Comparison of ENCODE assay signal across 8 cellular contexts in genomic region chr11:22244986-22245592, GRCh38. TPM values are rescaled to one million over a fixed set of nuclear protein-coding genes. Genes with fewer than 3 reads are reported as not detected.
DNase-seq lines count a peak whose midpoint lies in the region; ATAC-seq and TF ChIP-seq lines count a peak whose summit lies in the region.

No MANE protein-coding gene starts in this region.

- H3K27me3 Mint-ChIP-seq in MCF 10A (ENCODE audit: insufficient read depth, unreplicated experiment) (peaks cover 61% of the 10 kb centered on the region), memory B cell (peaks cover 6% of the 10 kb centered on the region)
- H3K27me3 Mint-ChIP-seq in effector memory CD8-positive, alpha-beta T cell = no peaks in the 10 kb centered on the region

- CTCF ChIA-PET in MCF 10A (lab: Yijun Ruan, JAX) = interaction anchor here (0.7 to 2.1 kb wide), 21 partner anchors 9 to 543 kb away, joined by 3 to 35 read pairs (median 4); no protein-coding TSS in a partner anchor

- POLR2A ChIA-PET in MCF 10A (lab: Yijun Ruan, JAX) = no interaction called here

- H3K4me3 ChIP-seq in breast epithelium (no peak overlapping the region), SK-N-MC (no peak overlapping the region)
- H3K4me3 ChIP-seq in Jurkat, Clone E6-1 (ENCODE audit: low read length) = no peak overlapping the region

- peak; percentile 50 for ATAC-seq in effector memory CD8-positive, alpha-beta T cell (replicated peaks)
- peak; percentile 44 for ATAC-seq in memory B cell (ENCODE audit: low read depth)

- no peak overlapping the region for H3K9ac ChIP-seq in SK-N-MC (ENCODE audit: insufficient read length)

- peak; percentile 43 for DNase-seq in MCF 10A (ENCODE audit: unreplicated experiment)
- DNase-seq in breast epithelium (ENCODE audit: low spot score in 2 of 2) = no peak
- DNase-seq in H4 (ENCODE audit: low spot score) = peak; percentile 52
- DNase-seq in Jurkat, Clone E6-1 (ENCODE audit: low read depth, low spot score) = peak; percentile 30
- peak; percentile 6 for DNase-seq in SK-N-MC (ENCODE audit: low read depth, low spot score)
- no peak for DNase-seq in effector memory CD8-positive, alpha-beta T cell
- DNase-seq in memory B cell (ENCODE audit: low spot score in 2 of 2) = no peak
- DNase-seq in ureter (ENCODE audit: low spot score) = peak; percentile 39

- H3K4me1 Mint-ChIP-seq in MCF 10A (ENCODE audit: insufficient read depth, unreplicated experiment) (no peaks in the 10 kb centered on the region), memory B cell (no peaks in the 10 kb centered on the region)
- H3K4me1 Mint-ChIP-seq in effector memory CD8-positive, alpha-beta T cell (ENCODE audit: low read depth in 2 of 2) = no peaks in the 10 kb centered on the region

- no peaks in the 10 kb centered on the region for H3K36me3 Mint-ChIP-seq in MCF 10A (ENCODE audit: insufficient read depth, unreplicated experiment)
- no peaks in the 10 kb centered on the region for H3K36me3 Mint-ChIP-seq in effector memory CD8-positive, alpha-beta T cell (ENCODE audit: insufficient read depth)
- H3K36me3 Mint-ChIP-seq in memory B cell = no peaks in the 10 kb centered on the region

- H3K36me3 ChIP-seq in breast epithelium (no peaks in the 10 kb centered on the region), SK-N-MC (ENCODE audit: insufficient read depth, low read length) (no peaks in the 10 kb centered on the region)

- H3K9me3 ChIP-seq in breast epithelium = no peaks in the 10 kb centered on the region
- no peaks in the 10 kb centered on the region for H3K9me3 ChIP-seq in SK-N-MC (ENCODE audit: low read depth, low read length)

- no peaks in the 10 kb centered on the region for H3K4me1 ChIP-seq in breast epithelium

- TF ChIP-seq CTCF in MCF 10A (IDR thresholded peaks at IDR 0.05; ENCODE audit: unreplicated experiment) (peak; percentile 53), breast epithelium (IDR thresholded peaks at IDR 0.05) (peak in 1 of 3 donors; percentile 22)

- no peaks in the 10 kb centered on the region for H3K27me3 ChIP-seq in breast epithelium

- no TSS peak for BruUV-seq in MCF 10A (replicated peaks; lab: Mats Ljungman, UMichigan)

- intact Hi-C loops in MCF 10A (cut with micrococcal nuclease) = loop anchor here (1.0 kb wide), 2 partner anchors 59 to 542 kb away; no protein-coding TSS in a partner anchor
- intact Hi-C loops in breast epithelium (cut with DNase I; ENCODE audit: low total_unique reads) = no loop called here

- H3K27ac Mint-ChIP-seq in MCF 10A (ENCODE audit: low read depth, unreplicated experiment) (no peak overlapping the region), memory B cell (no peak overlapping the region)
- no peak overlapping the region for H3K27ac Mint-ChIP-seq in effector memory CD8-positive, alpha-beta T cell

- no peaks in the 10 kb centered on the region for H3K9me3 Mint-ChIP-seq in MCF 10A (ENCODE audit: unreplicated experiment)
- H3K9me3 Mint-ChIP-seq in effector memory CD8-positive, alpha-beta T cell = peaks cover 0 to 3% of the 10 kb centered on the region in 2 donors
- H3K9me3 Mint-ChIP-seq in memory B cell = no peaks in the 10 kb centered on the region

- no peak overlapping the region for H3K4me3 Mint-ChIP-seq in MCF 10A (ENCODE audit: unreplicated experiment)
- no peak overlapping the region for H3K4me3 Mint-ChIP-seq in effector memory CD8-positive, alpha-beta T cell
- H3K4me3 Mint-ChIP-seq in memory B cell = no peak overlapping the region

- TF ChIP-seq POLR2A in breast epithelium (IDR thresholded peaks at IDR 0.05) = no peak

- H3K27ac ChIP-seq in breast epithelium (no peak overlapping the region), SK-N-MC (no peak overlapping the region)

RNA-seq across cellular contexts. Expression of gene ANO5, which starts 52.2 kb away (rescaled TPM):
- total RNA-seq in MCF 10A (2022) (not detected in 2 replicates), breast epithelium (1 to 10 TPM; 3.3 to 4.2 (median 4.2) TPM), ureter (5.2 TPM)
- 1.4 and 1.8 TPM in 2 replicates for total RNA-seq in H4 (2014; rRNA removed; shearing (Covaris generic))
- 1.3 TPM for polyA plus RNA-seq in Jurkat, Clone E6-1 (2012; ENCODE audit: insufficient read depth, insufficient read length)

Comparison
In these comparisons a context has a peak if more than half of its experiments do, and no peak if none do; other contexts are left out.
1. DNase-seq: peak in MCF 10A (single experiment), H4 (single experiment), Jurkat, Clone E6-1 (single experiment), SK-N-MC (single experiment) and ureter (single experiment); none in breast epithelium (0 of 2), effector memory CD8-positive, alpha-beta T cell (0 of 3) and memory B cell (0 of 2).